In the genomic region with DNA sequence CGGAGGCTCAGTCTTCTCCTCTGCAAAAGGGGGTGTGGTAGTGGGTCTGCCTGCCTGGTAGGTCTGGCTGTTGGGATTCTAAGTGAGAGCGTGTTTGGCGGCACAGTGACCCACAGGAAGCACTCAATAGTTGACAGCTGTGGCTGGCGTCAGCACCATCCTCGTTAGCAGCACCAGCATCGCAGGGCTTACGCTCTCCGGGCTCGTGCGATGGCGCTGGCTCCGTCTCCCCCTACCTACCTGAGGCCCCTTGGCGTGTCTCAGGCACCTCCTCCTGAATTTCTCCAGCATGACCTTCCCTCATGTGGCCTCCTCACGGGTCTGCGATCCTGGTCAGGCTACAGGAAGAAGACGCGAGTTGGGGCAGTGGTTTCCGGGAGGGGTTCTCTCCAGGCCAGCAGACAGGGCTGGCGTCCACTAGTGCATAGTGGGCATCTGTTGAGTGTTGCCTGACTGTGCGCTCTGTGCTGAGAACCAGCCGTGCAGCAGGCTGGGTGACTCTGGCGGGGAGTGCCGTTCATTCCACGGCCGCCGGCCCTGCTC, we compare ENCODE assay signal across 23 cellular contexts.
DNase-seq lines count a peak whose midpoint lies in the region; ATAC-seq and TF ChIP-seq lines count a peak whose summit lies in the region.
"Had no signal": no experiment of that assay in that cellular context is flagged by ENCODE, and none has a peak within 500 bp of the region (broad histone marks: within the 10 kb centered on the region; RNA-seq: fewer than 3 reads in every experiment).

No MANE protein-coding gene starts in this region.

- DNase-seq in DMS 273 (lab: John Stamatoyannopoulos, UW; ENCODE audit: unreplicated experiment) (peak; percentile 33), DMS 273 treated with DMSO at 0.1 percent for 48 hours (lab: John Stamatoyannopoulos, UW) (no peak), RWPE1 (ENCODE audit: low spot score) (no peak), spleen (peak; percentile 61), DMS79 treated with DMSO at 0.1 percent for 48 hours (lab: John Stamatoyannopoulos, UW) (no peak)
- DNase-seq: activated CD4-positive, alpha-beta memory T cell treated with anti-CD3 and anti-CD28 coated beads for 36 hours; BE2C; cortex of kidney; GDM1; Kasumi-1; NCI-H1105 treated with DMSO at 0.1 percent for 48 hours; NCI-H226; pancreas; SHP77 treated with DMSO at 0.1 percent for 48 hours; stimulated activated CD4-positive, alpha-beta T cell treated with anti-CD3 and anti-CD28 coated beads, Interleukin-4, amount 100 ng/mL, for 1 hour; substantia nigra; T-helper 2 cell had no signal

- H3K36me3 ChIP-seq in iPS-15b (ENCODE audit: control insufficient read depth, insufficient read depth, low read length) (peaks cover 3% of the 10 kb centered on the region), spleen (no peaks in the 10 kb centered on the region)
- H3K36me3 ChIP-seq: BE2C, pancreas had no signal

- H3K27me3 ChIP-seq in iPS-15b (ENCODE audit: control insufficient read depth, insufficient read depth, low read length) (no peaks in the 10 kb centered on the region), spleen (replicated peaks in 1 of 7) (peaks cover 0 to 95% (median 21%) of the 10 kb centered on the region in 7 donors)
- H3K27me3 ChIP-seq: BE2C had no signal

- H3K36me3 Mint-ChIP-seq in stimulated activated memory B cell treated with anti-CD40 and anti-IgM and Interleukin-4, amounts not matched to agents 10 μg/mL and 1 μg/mL and 100 μg/mL, for 72 hours, result no peaks in the 10 kb centered on the region
- H3K36me3 Mint-ChIP-seq: activated CD4-positive, alpha-beta memory T cell treated with anti-CD3 and anti-CD28 coated beads for 36 hours; activated naive CD4-positive, alpha-beta T cell treated with anti-CD3 and anti-CD28 coated beads, Interleukin-2, amount 50 U/mL, for 72 hours; brain had no signal

- WGBS in spleen, 5 donors, result 70 to 81% (median 79%) methylated on average over 22 to 26 of the region's 26 CpGs

- peak overlapping the region; percentile 8 for H3K9ac ChIP-seq in iPS-15b (ENCODE audit: low read depth, low read length)

- H3K9me3 Mint-ChIP-seq in stimulated activated memory B cell treated with anti-CD40 and anti-IgM and Interleukin-4, amounts not matched to agents 10 μg/mL and 1 μg/mL and 100 μg/mL, for 72 hours, result peaks cover 2% of the 10 kb centered on the region
- H3K9me3 Mint-ChIP-seq: activated CD4-positive, alpha-beta memory T cell treated with anti-CD3 and anti-CD28 coated beads for 36 hours; activated naive CD4-positive, alpha-beta T cell treated with anti-CD3 and anti-CD28 coated beads, Interleukin-2, amount 50 U/mL, for 72 hours had no signal

- H3K4me1 ChIP-seq in iPS-15b (ENCODE audit: control insufficient read depth, insufficient read depth, low read length) (no peaks in the 10 kb centered on the region), spleen (peaks cover 0 to 12% (median 0%) of the 10 kb centered on the region in 6 donors)
- H3K4me1 ChIP-seq: pancreas had no signal

- H3K27ac ChIP-seq in RWPE1 (peak overlapping the region; percentile 21; the same call in 1 of the 2 replicates), spleen (no peak overlapping the region)
- H3K27ac ChIP-seq: 22Rv1, pancreas had no signal

- TF ChIP-seq CTCF in RWPE1 (conservative IDR thresholded peaks at IDR 0.05; ENCODE audit: low read depth), result no peak
- TF ChIP-seq CTCF in spleen (IDR thresholded peaks at IDR 0.05 in 8 of 11, conservative IDR thresholded peaks at IDR 0.05 in 3 of 11), result no peak

- no peaks in the 10 kb centered on the region for H3K4me1 Mint-ChIP-seq in stimulated activated memory B cell treated with anti-CD40 and anti-IgM and Interleukin-4, amounts not matched to agents 10 μg/mL and 1 μg/mL and 100 μg/mL, for 72 hours

- H3K4me3 ChIP-seq in iPS-15b (ENCODE audit: low read depth, low read length), result no peak overlapping the region
- H3K4me3 ChIP-seq in spleen, result no peak overlapping the region
- H3K4me3 ChIP-seq: pancreas had no signal

- CTCF ChIA-PET in RWPE1 (lab: Yijun Ruan, JAX), result no interaction called here

- intact Hi-C loops in spleen (cut with DNase I; ENCODE audit: low total_unique reads), result no loop called here

- H3K27ac Mint-ChIP-seq in stimulated activated memory B cell treated with anti-CD40 and anti-IgM and Interleukin-4, amounts not matched to agents 10 μg/mL and 1 μg/mL and 100 μg/mL, for 72 hours, result no peak overlapping the region
- H3K27ac Mint-ChIP-seq: activated CD4-positive, alpha-beta memory T cell treated with anti-CD3 and anti-CD28 coated beads for 36 hours; activated naive CD4-positive, alpha-beta T cell treated with anti-CD3 and anti-CD28 coated beads, Interleukin-2, amount 50 U/mL, for 72 hours had no signal

- no peak for TF ChIP-seq POLR2A in spleen (IDR thresholded peaks at IDR 0.05)

- no peak for ATAC-seq in stimulated activated memory B cell treated with anti-CD40 and anti-IgM and Interleukin-4, amounts not matched to agents 10 μg/mL and 1 μg/mL and 100 μg/mL, for 72 hours
- no peak for ATAC-seq in HG03469 (IDR thresholded peaks at IDR 0.05; ENCODE audit: unreplicated experiment)
- ATAC-seq: activated naive CD4-positive, alpha-beta T cell treated with anti-CD3 and anti-CD28 coated beads, Interleukin-2, amount 50 U/mL, for 72 hours had no signal

- POLR2A ChIA-PET in RWPE1 (lab: Yijun Ruan, JAX; ENCODE audit: low non-redundant PET), result no interaction called here

- no peak overlapping the region for H3K4me3 Mint-ChIP-seq in stimulated activated memory B cell treated with anti-CD40 and anti-IgM and Interleukin-4, amounts not matched to agents 10 μg/mL and 1 μg/mL and 100 μg/mL, for 72 hours
- H3K4me3 Mint-ChIP-seq: activated CD4-positive, alpha-beta memory T cell treated with anti-CD3 and anti-CD28 coated beads for 36 hours; brain had no signal

- H3K9me3 ChIP-seq in iPS-15b (ENCODE audit: control insufficient read depth, insufficient read depth, low read length) (no peaks in the 10 kb centered on the region), spleen (no peaks in the 10 kb centered on the region)
- H3K9me3 ChIP-seq: BE2C, pancreas had no signal

- peaks cover 82% of the 10 kb centered on the region for H3K27me3 Mint-ChIP-seq in stimulated activated memory B cell treated with anti-CD40 and anti-IgM and Interleukin-4, amounts not matched to agents 10 μg/mL and 1 μg/mL and 100 μg/mL, for 72 hours

Comparison
In these comparisons a context has a peak if more than half of its experiments do, and no peak if none do; other contexts are left out.
1. DNase-seq: peak in DMS 273 (single experiment) and spleen (single experiment); none in DMS 273 treated with DMSO at 0.1 percent for 48 hours (single experiment), RWPE1 (single experiment) and DMS79 treated with DMSO at 0.1 percent for 48 hours (single experiment).